9 cellular contexts compared by ENCODE assay signal in the genomic region with DNA sequence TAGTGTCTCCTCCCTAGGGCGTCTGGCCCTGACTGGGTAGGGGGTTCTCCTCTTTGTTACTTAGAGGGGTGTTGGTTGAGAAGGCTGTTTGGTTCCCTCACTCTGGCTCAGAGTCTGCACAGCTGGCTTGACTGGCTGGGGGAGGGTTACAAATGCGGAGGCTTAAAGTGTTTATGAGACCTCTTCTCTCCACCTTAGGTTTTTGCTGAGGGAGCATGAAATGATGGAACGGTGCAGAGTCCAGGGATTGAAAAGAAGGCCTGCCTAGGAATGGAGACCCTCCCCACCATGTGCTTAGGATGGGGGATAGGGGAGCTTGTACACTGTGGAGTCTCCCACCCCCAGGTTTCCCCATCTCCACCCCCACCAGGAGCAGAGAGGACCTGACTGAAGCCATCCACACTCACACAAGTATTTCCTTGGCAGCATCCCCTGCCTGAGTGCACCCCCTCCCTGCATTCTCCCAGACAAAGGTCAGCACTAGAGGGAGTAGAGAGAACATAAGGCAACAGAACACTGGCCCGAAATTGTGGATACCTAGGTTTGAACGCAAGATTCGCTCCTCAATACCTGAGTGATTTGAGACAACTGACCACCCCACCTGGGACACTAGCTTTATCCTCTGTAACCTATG. TPM values are rescaled to one million over a fixed set of nuclear protein-coding genes. Genes with fewer than 3 reads are reported as not detected.
DNase-seq lines count a peak whose midpoint lies in the region; ATAC-seq and TF ChIP-seq lines count a peak whose summit lies in the region.
"Had no signal": no experiment of that assay in that cellular context is flagged by ENCODE, and none has a peak within 500 bp of the region (broad histone marks: within the 10 kb centered on the region; RNA-seq: fewer than 3 reads in every experiment).

No MANE protein-coding gene starts in this region.

- H3K27ac ChIP-seq in right cardiac atrium (ENCODE audit: low read length) (peak overlapping the region; percentile 95), skeletal muscle tissue (ENCODE audit: low read depth, low read length) (peak overlapping the region; percentile 98)

- H3K27me3 ChIP-seq in right cardiac atrium (ENCODE audit: control insufficient read depth, insufficient read depth) (no peaks in the 10 kb centered on the region), skeletal muscle tissue (ENCODE audit: control insufficient read depth in 3 of 3, insufficient read depth in 3 of 3, low read length in 3 of 3) (no peaks in the 10 kb centered on the region)

- DNase-seq in HFF-Myc (ENCODE audit: extremely low read depth, low read depth), result no peak
- DNase-seq in activated T-helper 2 cell treated with anti-CD3 and anti-CD28 coated beads, Interferon-gamma antibody, Interleukin-2, Interleukin-4, amounts not matched to agents 10 μg/mL and 5 μg/mL and 100 μg/mL, durations not matched to agents 14 hours and 24 hours and 36 hours (ENCODE audit: low spot score), result no peak
- peak in 1 of 3 donors; percentile 59 for DNase-seq in right cardiac atrium
- no peak for DNase-seq in kidney tubule cell (ENCODE audit: low spot score)
- no peak for DNase-seq in NCI-H748 (lab: John Stamatoyannopoulos, UW; ENCODE audit: unreplicated experiment)
- no peak for DNase-seq in NCI-H187 treated with DMSO at 0.1 percent for 48 hours (lab: John Stamatoyannopoulos, UW)

- H3K9me3 ChIP-seq in right cardiac atrium (ENCODE audit: control insufficient read depth, low read length), result no peaks in the 10 kb centered on the region
- H3K9me3 ChIP-seq in skeletal muscle tissue (ENCODE audit: control insufficient read depth in 3 of 3, low read length in 3 of 3), result no peaks in the 10 kb centered on the region

- H3K4me3 ChIP-seq in HFF-Myc (replicated peaks; ENCODE audit: low read depth, low read length), result peak overlapping the region; percentile 80
- H3K4me3 ChIP-seq in right cardiac atrium (ENCODE audit: low read length), result no peak overlapping the region
- peak overlapping the region; percentile 22 to 94 (median 91) for H3K4me3 ChIP-seq in skeletal muscle tissue (ENCODE audit: low read length in 3 of 3)

- H3K9me3 Mint-ChIP-seq in activated T-helper 2 cell treated with anti-CD3 and anti-CD28 coated beads, Interferon-gamma antibody, Interleukin-2, Interleukin-4, amounts not matched to agents 10 μg/mL and 5 μg/mL and 100 μg/mL, durations not matched to agents 14 hours and 24 hours and 36 hours, result no peaks in the 10 kb centered on the region
- H3K9me3 Mint-ChIP-seq: stimulated activated naive CD8-positive, alpha-beta T cell treated with anti-CD3 and anti-CD28 coated beads, Interleukin-15, Interleukin-2, amounts not matched to agents 100 ng/mL and 50 ng/mL, for 24 hours had no signal

- H3K27me3 Mint-ChIP-seq in activated T-helper 2 cell treated with anti-CD3 and anti-CD28 coated beads, Interferon-gamma antibody, Interleukin-2, Interleukin-4, amounts not matched to agents 10 μg/mL and 5 μg/mL and 100 μg/mL, durations not matched to agents 14 hours and 24 hours and 36 hours (ENCODE audit: low read depth), result no peaks in the 10 kb centered on the region
- H3K27me3 Mint-ChIP-seq: stimulated activated naive CD8-positive, alpha-beta T cell treated with anti-CD3 and anti-CD28 coated beads, Interleukin-15, Interleukin-2, amounts not matched to agents 100 ng/mL and 50 ng/mL, for 24 hours had no signal

- no peak overlapping the region for H3K27ac Mint-ChIP-seq in activated T-helper 2 cell treated with anti-CD3 and anti-CD28 coated beads, Interferon-gamma antibody, Interleukin-2, Interleukin-4, amounts not matched to agents 10 μg/mL and 5 μg/mL and 100 μg/mL, durations not matched to agents 14 hours and 24 hours and 36 hours

- peaks cover 33% of the 10 kb centered on the region for H3K4me1 Mint-ChIP-seq in activated T-helper 2 cell treated with anti-CD3 and anti-CD28 coated beads, Interferon-gamma antibody, Interleukin-2, Interleukin-4, amounts not matched to agents 10 μg/mL and 5 μg/mL and 100 μg/mL, durations not matched to agents 14 hours and 24 hours and 36 hours (ENCODE audit: low read depth)

- TF ChIP-seq CTCF in HFF-Myc (IDR thresholded peaks at IDR 0.05; ENCODE audit: low read depth, low read length, missing control alignments), result peak; percentile 28

- ATAC-seq in right cardiac atrium, result peak in 1 of 2 donors; percentile 3
- no peak for ATAC-seq in HG03159 (IDR thresholded peaks at IDR 0.05; ENCODE audit: unreplicated experiment)

- no peaks in the 10 kb centered on the region for H3K36me3 ChIP-seq in skeletal muscle tissue (ENCODE audit: control insufficient read depth in 3 of 3, insufficient read depth in 3 of 3, low read length in 3 of 3)

- 37% methylated on average over 6 of the region's 6 CpGs for WGBS in right cardiac atrium

- H3K4me1 ChIP-seq in right cardiac atrium (ENCODE audit: control insufficient read depth, insufficient read depth, low read length) (peaks cover 8% of the 10 kb centered on the region), skeletal muscle tissue (ENCODE audit: control insufficient read depth in 3 of 3, insufficient read depth in 3 of 3, low read length in 3 of 3) (peaks cover 35 to 43% (median 39%) of the 10 kb centered on the region in 3 donors)

- H3K9ac ChIP-seq in skeletal muscle tissue (ENCODE audit: low read depth in 1 of 3, low read length in 3 of 3), result peak overlapping the region in 1 of 3 donors; percentile 99

- peak overlapping the region; percentile 85 for H3K4me3 Mint-ChIP-seq in activated T-helper 2 cell treated with anti-CD3 and anti-CD28 coated beads, Interferon-gamma antibody, Interleukin-2, Interleukin-4, amounts not matched to agents 10 μg/mL and 5 μg/mL and 100 μg/mL, durations not matched to agents 14 hours and 24 hours and 36 hours (ENCODE audit: low read depth)

- no peaks in the 10 kb centered on the region for H3K36me3 Mint-ChIP-seq in activated T-helper 2 cell treated with anti-CD3 and anti-CD28 coated beads, Interferon-gamma antibody, Interleukin-2, Interleukin-4, amounts not matched to agents 10 μg/mL and 5 μg/mL and 100 μg/mL, durations not matched to agents 14 hours and 24 hours and 36 hours (ENCODE audit: low read depth)

- intact Hi-C loops in activated T-helper 2 cell treated with anti-CD3 and anti-CD28 coated beads, Interferon-gamma antibody, Interleukin-2, Interleukin-4, amounts not matched to agents 10 μg/mL and 5 μg/mL and 100 μg/mL, durations not matched to agents 14 hours and 24 hours and 36 hours (cut with micrococcal nuclease), result loop anchor here (1.0 kb wide), 1 partner anchor 30 kb away; a partner anchor contains a TSS
- intact Hi-C loops in right cardiac atrium (cut with DNase I), result no loop called here

RNA-seq across cellular contexts. Expression of a gene that starts 1.7 kb away (rescaled TPM):
- 71.8 and 74.8 TPM in 2 replicates for total RNA-seq in activated T-helper 2 cell treated with anti-CD3 and anti-CD28 coated beads, Interferon-gamma antibody, Interleukin-2, Interleukin-4, amounts not matched to agents 10 μg/mL and 5 μg/mL and 100 μg/mL, durations not matched to agents 14 hours and 24 hours and 36 hours
- total RNA-seq in right cardiac atrium (10 to 100 TPM; 48.7 to 90.9 (median 70.3) TPM), skeletal muscle tissue (29.2 TPM)
- polyA plus RNA-seq in right cardiac atrium, result 45.5 TPM

RNA-seq across cellular contexts. Expression of a gene that starts 11.0 kb away (rescaled TPM):
- 91.3 and 94.1 TPM in 2 replicates for total RNA-seq in activated T-helper 2 cell treated with anti-CD3 and anti-CD28 coated beads, Interferon-gamma antibody, Interleukin-2, Interleukin-4, amounts not matched to agents 10 μg/mL and 5 μg/mL and 100 μg/mL, durations not matched to agents 14 hours and 24 hours and 36 hours
- total RNA-seq in right cardiac atrium (10 to 100 TPM; 12.7 to 28.3 (median 15.3) TPM), skeletal muscle tissue (7.3 TPM)
- 11.6 TPM for polyA plus RNA-seq in right cardiac atrium

RNA-seq across cellular contexts. Expression of a gene that starts 30.3 kb away (rescaled TPM):
- total RNA-seq in activated T-helper 2 cell treated with anti-CD3 and anti-CD28 coated beads, Interferon-gamma antibody, Interleukin-2, Interleukin-4, amounts not matched to agents 10 μg/mL and 5 μg/mL and 100 μg/mL, durations not matched to agents 14 hours and 24 hours and 36 hours, result 195 and 196 TPM in 2 replicates
- total RNA-seq in right cardiac atrium, result 10 to 100 TPM; 28.8 to 38.0 (median 31.7) TPM
- polyA plus RNA-seq in right cardiac atrium, result 18.4 TPM
- 26.6 TPM for total RNA-seq in skeletal muscle tissue

RNA-seq across cellular contexts. Expression of a gene that starts 56.7 kb away (rescaled TPM):
- 25.4 and 25.5 TPM in 2 replicates for total RNA-seq in activated T-helper 2 cell treated with anti-CD3 and anti-CD28 coated beads, Interferon-gamma antibody, Interleukin-2, Interleukin-4, amounts not matched to agents 10 μg/mL and 5 μg/mL and 100 μg/mL, durations not matched to agents 14 hours and 24 hours and 36 hours
- total RNA-seq in right cardiac atrium (10 to 100 TPM; 10.5 to 12.0 (median 11.1) TPM), skeletal muscle tissue (16.7 TPM)
- 8.6 TPM for polyA plus RNA-seq in right cardiac atrium
